Comparison of ENCODE assay signal across 18 cellular contexts in the genomic region with DNA sequence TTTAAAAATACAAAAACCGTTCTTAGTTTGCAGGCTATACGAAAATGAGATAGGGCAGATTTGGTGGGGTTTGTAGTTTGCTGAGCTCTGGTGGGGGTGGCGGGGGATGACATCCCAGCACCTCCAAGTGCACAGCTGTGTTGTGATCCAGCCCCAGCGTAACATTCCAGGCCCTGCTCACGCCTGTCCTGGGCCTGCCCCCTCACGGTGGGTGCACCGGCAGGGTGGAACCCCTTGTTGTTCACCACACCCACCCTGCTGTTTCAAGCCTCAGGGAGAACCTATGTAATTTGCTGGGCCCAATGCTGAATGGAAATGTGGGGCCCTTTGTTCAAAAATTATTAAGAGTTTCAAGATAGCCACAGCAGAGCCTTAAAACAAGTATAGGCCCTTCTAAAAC. TPM values are rescaled to one million over a fixed set of nuclear protein-coding genes. Genes with fewer than 3 reads are reported as not detected.
DNase-seq lines count a peak whose midpoint lies in the region; ATAC-seq and TF ChIP-seq lines count a peak whose summit lies in the region.
"Had no signal": no experiment of that assay in that cellular context is flagged by ENCODE, and none has a peak within 500 bp of the region (broad histone marks: within the 10 kb centered on the region; RNA-seq: fewer than 3 reads in every experiment).

No MANE protein-coding gene starts in this region.

- no peaks in the 10 kb centered on the region for H3K9me3 ChIP-seq in left ventricle myocardium inferior (replicated peaks)
- H3K9me3 ChIP-seq in adipocyte (ENCODE audit: control insufficient read depth, low read length), result no peaks in the 10 kb centered on the region
- H3K9me3 ChIP-seq in neural progenitor cell (ENCODE audit: low read depth), result no peaks in the 10 kb centered on the region
- no peaks in the 10 kb centered on the region for H3K9me3 ChIP-seq in prostate gland
- H3K9me3 ChIP-seq: Caco-2, ovary had no signal

- H3K27ac ChIP-seq in left ventricle myocardium inferior (replicated peaks), result peak overlapping the region; percentile 82
- H3K27ac ChIP-seq in neural progenitor cell, result no peak overlapping the region
- H3K27ac ChIP-seq in prostate gland, result no peak overlapping the region
- H3K27ac ChIP-seq: ovary had no signal

- H3K4me1 ChIP-seq in left ventricle myocardium inferior, result peaks cover 71% of the 10 kb centered on the region
- peaks cover 76% of the 10 kb centered on the region for H3K4me1 ChIP-seq in adipocyte (ENCODE audit: control insufficient read depth, insufficient read depth, low read length)
- H3K4me1 ChIP-seq in neural progenitor cell, result peaks cover 29% of the 10 kb centered on the region
- no peaks in the 10 kb centered on the region for H3K4me1 ChIP-seq in prostate gland (replicated peaks)
- H3K4me1 ChIP-seq: Caco-2 had no signal

- H3K27ac Mint-ChIP-seq in neural progenitor cell, result no peak overlapping the region

- no peaks in the 10 kb centered on the region for H3K27me3 Mint-ChIP-seq in neural progenitor cell (ENCODE audit: insufficient read depth, low read depth)
- H3K27me3 Mint-ChIP-seq: activated B cell treated with CpG ODN at 0.5 μM for 24 hours; stimulated activated naive B cell treated with anti-CD40 and anti-IgM and Interleukin-4, amounts not matched to agents 10 μg/mL and 1 μg/mL and 100 μg/mL, for 72 hours had no signal

- H3K4me2 ChIP-seq in neural progenitor cell, result peak overlapping the region; percentile 38
- H3K4me2 ChIP-seq: smooth muscle cell had no signal

- no peak overlapping the region for H3K4me3 Mint-ChIP-seq in neural progenitor cell
- H3K4me3 Mint-ChIP-seq: activated B cell treated with CpG ODN at 0.5 μM for 24 hours; stimulated activated naive B cell treated with anti-CD40 and anti-IgM and Interleukin-4, amounts not matched to agents 10 μg/mL and 1 μg/mL and 100 μg/mL, for 72 hours had no signal

- intact Hi-C loops in left ventricle myocardium inferior (cut with micrococcal nuclease) (no loop called here), Right ventricle myocardium superior (cut with DNase I) (no loop called here), prostate gland (cut with DNase I) (no loop called here)

- H3K36me3 ChIP-seq in left ventricle myocardium inferior (peaks cover 4% of the 10 kb centered on the region), adipocyte (ENCODE audit: control insufficient read depth, insufficient read depth, low read length, severe bottlenecking) (peaks cover 7% of the 10 kb centered on the region), neural progenitor cell (no peaks in the 10 kb centered on the region), prostate gland (no peaks in the 10 kb centered on the region)
- H3K36me3 ChIP-seq: ovary had no signal

- H3K9ac ChIP-seq in adipocyte (ENCODE audit: low read length) (peak overlapping the region; percentile 85), neural progenitor cell (no peak overlapping the region)

- H3F3A ChIP-seq in neural progenitor cell (ENCODE audit: low read depth), result peaks cover 22% of the 10 kb centered on the region

- H3K4me1 Mint-ChIP-seq in neural progenitor cell, result peaks cover 19% of the 10 kb centered on the region

- DNase-seq in left ventricle myocardium inferior, result no peak
- no peak for DNase-seq in Right ventricle myocardium superior
- no peak for DNase-seq in adipocyte (ENCODE audit: low read depth)
- no peak for DNase-seq in neural progenitor cell (ENCODE audit: low spot score)
- DNase-seq in middle frontal gyrus (ENCODE audit: extremely low spot score, low spot score), result no peak
- DNase-seq in AG08395 (ENCODE audit: low spot score), result no peak
- DNase-seq in prostate gland (ENCODE audit: low spot score), result no peak
- DNase-seq: activated B cell treated with CpG ODN at 0.5 μM for 24 hours; activated naive CD4-positive, alpha-beta T cell treated with anti-CD3 and anti-CD28 coated beads, Interleukin-2, amount 50 U/mL, for 16 hours; Caco-2; left colon; NCI-H1105; NCI-H2171; ovary; stimulated activated naive B cell treated with anti-CD40 and anti-IgM and Interleukin-4, amounts not matched to agents 10 μg/mL and 1 μg/mL and 100 μg/mL, for 72 hours had no signal

- H4K20me1 ChIP-seq in neural progenitor cell (ENCODE audit: low read depth), result no peaks in the 10 kb centered on the region

- H3K79me2 ChIP-seq in neural progenitor cell (ENCODE audit: low read depth), result no peaks in the 10 kb centered on the region

- H3K4me3 ChIP-seq in left ventricle myocardium inferior (no peak overlapping the region), adipocyte (ENCODE audit: low read length) (peak overlapping the region; percentile 6), neural progenitor cell (no peak overlapping the region), prostate gland (no peak overlapping the region)
- H3K4me3 ChIP-seq: K562, ovary, smooth muscle cell had no signal

- no peak overlapping the region for H2AFZ ChIP-seq in neural progenitor cell (replicated peaks)

- ATAC-seq in Right ventricle myocardium superior (ENCODE audit: poor library complexity) (no peak), HG02973 (IDR thresholded peaks at IDR 0.05; ENCODE audit: unreplicated experiment) (no peak)
- ATAC-seq: K562; left colon; stimulated activated naive B cell treated with anti-CD40 and anti-IgM and Interleukin-4, amounts not matched to agents 10 μg/mL and 1 μg/mL and 100 μg/mL, for 72 hours had no signal

- TF ChIP-seq CTCF in left ventricle myocardium inferior (IDR thresholded peaks at IDR 0.05; ENCODE audit: borderline replicate concordance), result no peak
- TF ChIP-seq CTCF in neural progenitor cell (IDR thresholded peaks at IDR 0.05), result no peak
- TF ChIP-seq CTCF in prostate gland (IDR thresholded peaks at IDR 0.05), result no peak

- no peaks in the 10 kb centered on the region for H3K9me3 Mint-ChIP-seq in neural progenitor cell
- H3K9me3 Mint-ChIP-seq: activated B cell treated with CpG ODN at 0.5 μM for 24 hours; stimulated activated naive B cell treated with anti-CD40 and anti-IgM and Interleukin-4, amounts not matched to agents 10 μg/mL and 1 μg/mL and 100 μg/mL, for 72 hours had no signal

- H3K36me3 Mint-ChIP-seq in neural progenitor cell, result peaks cover 23% of the 10 kb centered on the region

- no peak for TF ChIP-seq POLR2A in prostate gland (IDR thresholded peaks at IDR 0.05)

- H3K27me3 ChIP-seq in left ventricle myocardium inferior (ENCODE audit: low read depth) (no peaks in the 10 kb centered on the region), adipocyte (replicated peaks; ENCODE audit: control insufficient read depth, insufficient read depth, low read length) (no peaks in the 10 kb centered on the region), neural progenitor cell (no peaks in the 10 kb centered on the region), prostate gland (replicated peaks; ENCODE audit: insufficient read depth) (no peaks in the 10 kb centered on the region)
- H3K27me3 ChIP-seq: ovary had no signal

- WGBS in prostate gland, result 79% methylated on average over 7 of the region's 7 CpGs

RNA-seq across cellular contexts. Expression of a gene that starts 25.0 kb away (rescaled TPM):
- total RNA-seq in left ventricle myocardium inferior (14.0 TPM), Right ventricle myocardium superior (9.5 TPM), neural progenitor cell (ENCODE audit: low replicate concordance) (2.9 and 3.7 TPM in 2 replicates), prostate gland (1 to 10 TPM; 2.0 to 8.4 TPM)
